26 cellular contexts compared by ENCODE assay signal in the genomic region with DNA sequence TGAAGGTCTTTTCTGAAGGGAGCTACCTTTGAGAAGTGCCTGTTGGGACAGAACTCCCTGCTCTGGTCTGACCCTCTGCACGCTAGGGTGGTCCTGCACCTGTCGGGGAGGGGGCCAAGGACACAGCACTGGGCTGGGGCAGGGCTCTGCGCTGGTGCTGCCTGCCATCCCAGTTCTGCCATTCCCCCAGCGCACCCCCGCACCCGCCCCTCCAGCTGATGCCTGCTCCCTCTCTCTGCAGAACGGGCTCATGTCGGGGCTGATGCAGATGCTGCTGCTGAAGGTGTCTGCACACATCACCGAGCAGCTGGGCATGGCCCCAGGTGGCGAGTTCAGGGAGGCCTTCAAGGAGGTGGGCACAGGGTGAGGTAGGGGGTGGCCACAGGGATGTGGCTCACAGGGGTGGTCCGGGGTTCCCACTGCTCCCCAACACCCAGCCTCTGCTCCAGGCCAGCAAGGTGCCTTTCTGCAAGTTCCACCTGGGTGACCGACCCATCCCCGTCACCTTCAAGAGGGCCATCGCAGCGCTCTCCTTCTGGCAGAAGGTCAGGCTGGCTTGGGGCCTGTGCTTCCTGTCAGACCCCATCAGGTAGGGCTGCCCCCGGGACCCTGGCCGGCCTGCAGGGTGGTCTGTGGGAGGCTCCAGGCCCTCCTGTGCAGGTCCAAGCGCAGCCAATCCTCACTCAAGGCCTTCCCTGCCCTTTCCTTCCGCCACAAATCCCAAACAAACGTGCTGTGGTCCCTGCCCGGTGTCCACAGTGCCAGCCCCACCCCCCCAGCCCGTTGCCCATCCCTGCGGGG. TPM values are rescaled to one million over a fixed set of nuclear protein-coding genes. Genes with fewer than 3 reads are reported as not detected.
A peak's percentile ranks its signal among the peaks of the same experiment; 100 is the strongest.
DNase-seq lines count a peak whose midpoint lies in the region; ATAC-seq, FAIRE-seq and TF ChIP-seq lines count a peak whose summit lies in the region.
"Had no signal": no experiment of that assay in that cellular context is flagged by ENCODE, and none has a peak within 500 bp of the region (broad histone marks: within the 10 kb centered on the region; RNA-seq: fewer than 3 reads in every experiment).

No MANE protein-coding gene starts in this region.

- no peaks in the 10 kb centered on the region for H3K9me3 Mint-ChIP-seq in activated CD4-positive, alpha-beta T cell treated with anti-CD3 and anti-CD28 coated beads, Interleukin-2, amount 10 ng/mL, durations not matched to agents 24 days and 14 days
- H3K9me3 Mint-ChIP-seq: nephron; stimulated activated memory B cell treated with anti-CD40 and anti-IgM and Interleukin-4, amounts not matched to agents 10 μg/mL and 1 μg/mL and 100 μg/mL, for 72 hours; T-cell had no signal

- H3K27me3 Mint-ChIP-seq in activated CD4-positive, alpha-beta T cell treated with anti-CD3 and anti-CD28 coated beads, Interleukin-2, amount 10 ng/mL, durations not matched to agents 24 days and 14 days: no peaks in the 10 kb centered on the region
- H3K27me3 Mint-ChIP-seq: stimulated activated memory B cell treated with anti-CD40 and anti-IgM and Interleukin-4, amounts not matched to agents 10 μg/mL and 1 μg/mL and 100 μg/mL, for 72 hours; T-cell had no signal

- POLR2A ChIA-PET in K562 (lab: Yijun Ruan, JAX): no interaction called here

- H4K20me1 ChIP-seq in K562 (replicated peaks; ENCODE audit: control insufficient read depth, insufficient read depth, low read length): no peaks in the 10 kb centered on the region; the same call in 1 of the 2 replicates

- no peak for FAIRE-seq in K562 (lab: Jason Lieb, UNC)
- FAIRE-seq: G401.6, GM18507, keratinocyte, RCC 7860 had no signal

- no peak for DNase-seq in activated CD4-positive, alpha-beta T cell treated with anti-CD3 and anti-CD28 coated beads, Interleukin-2, amount 10 ng/mL, durations not matched to agents 24 days and 14 days
- DNase-seq in activated CD4-positive, alpha-beta T cell treated with anti-CD3 and anti-CD28 coated beads, Interleukin-2, amount 50 U/mL, for 4 hours: no peak
- no peak for DNase-seq in K562 (ENCODE audit: extremely low read depth in 1 of 4, low spot score in 3 of 4)
- DNase-seq in NCI-H2196 (lab: John Stamatoyannopoulos, UW; ENCODE audit: unreplicated experiment): no peak
- DNase-seq: activated CD4-positive, alpha-beta T cell treated with anti-CD3 and anti-CD28 coated beads for 1 hour; activated naive CD4-positive, alpha-beta T cell; activated T-cell treated with anti-CD3 and anti-CD28 coated beads, Interleukin-2, amount 50 U/mL, for 48 hours; effector CD4-positive, alpha-beta T cell; glutamatergic neuron; NCI-H1092 treated with DMSO at 0.1 percent for 48 hours; NCI-H187 treated with DMSO at 0.1 percent for 48 hours; NCI-H526; SJCRH30; stimulated activated CD4-positive, alpha-beta T cell treated with anti-CD3 and anti-CD28 coated beads, Interleukin-4, amount 100 ng/mL, for 1 hour; T-cell had no signal

- peaks cover 22% of the 10 kb centered on the region for H3K79me2 ChIP-seq in K562 (ENCODE audit: control insufficient read depth, insufficient read depth, low read length)
- H3K79me2 ChIP-seq: parathyroid adenoma had no signal

- peaks cover 4 to 59% of the 10 kb centered on the region in 2 experiments; a peak in 3 of 5 replicates for H3K4me1 ChIP-seq in K562 (replicated peaks in 1 of 2; ENCODE audit: control insufficient read depth in 2 of 2, insufficient read depth in 2 of 2, low read length in 2 of 2)
- H3K4me1 ChIP-seq: parathyroid adenoma, SJCRH30 had no signal

- H3K27me3 ChIP-seq in K562 (ENCODE audit: control insufficient read depth in 2 of 2, insufficient read depth in 2 of 2, low read length in 2 of 2): no peaks in the 10 kb centered on the region
- H3K27me3 ChIP-seq: right atrium auricular region, SJCRH30 had no signal

- intact Hi-C loops in activated CD4-positive, alpha-beta T cell treated with anti-CD3 and anti-CD28 coated beads, Interleukin-2, amount 10 ng/mL, durations not matched to agents 24 days and 14 days (cut with micrococcal nuclease): no loop called here
- intact Hi-C loops in K562 (cut with micrococcal nuclease): no loop called here

- no peak overlapping the region for H2AFZ ChIP-seq in K562 (ENCODE audit: low read depth, low read length)
- H2AFZ ChIP-seq: parathyroid adenoma had no signal

- CTCF ChIA-PET in K562 (lab: Yijun Ruan, JAX; ENCODE audit: low intra/inter-chr PET ratio): no interaction called here

- peaks cover 53% of the 10 kb centered on the region; the same call in 1 of the 3 replicates for H3K36me3 ChIP-seq in K562 (ENCODE audit: control insufficient read depth, insufficient read depth, low read length)

- no TSS peak for BruUV-seq in K562 (replicated peaks; lab: Mats Ljungman, UMichigan)

- no peak for ATAC-seq in K562
- ATAC-seq: stimulated activated memory B cell treated with anti-CD40 and anti-IgM and Interleukin-4, amounts not matched to agents 10 μg/mL and 1 μg/mL and 100 μg/mL, for 72 hours; T-cell had no signal

- H3K4me3 ChIP-seq in K562: no peak overlapping the region
- H3K4me3 ChIP-seq: right atrium auricular region, SJCRH30 had no signal

- TF ChIP-seq RAD21 in K562 (CRISPR knock-in tag; conservative IDR thresholded peaks at IDR 0.05 in 1 of 2, IDR thresholded peaks at IDR 0.05 in 1 of 2): no peak

- H3K27ac ChIP-seq in K562 (ENCODE audit: extremely low read depth, low read depth, low read length): no peak overlapping the region
- H3K27ac ChIP-seq: 22Rv1, epithelial cell of prostate, HL-60, parathyroid adenoma, right atrium auricular region, SJCRH30 had no signal

- H3K9me1 ChIP-seq in K562 (ENCODE audit: control insufficient read depth, insufficient read depth, low read length): no peaks in the 10 kb centered on the region

- H3K9me3 ChIP-seq in K562 (replicated peaks; ENCODE audit: control insufficient read depth, insufficient read depth, low read depth, low read length): no peaks in the 10 kb centered on the region
- H3K9me3 ChIP-seq: right atrium auricular region, SJCRH30 had no signal

- H3K4me2 ChIP-seq in K562 (ENCODE audit: insufficient read depth, low read length): no peak overlapping the region

- H3K4me1 Mint-ChIP-seq in activated CD4-positive, alpha-beta T cell treated with anti-CD3 and anti-CD28 coated beads, Interleukin-2, amount 10 ng/mL, durations not matched to agents 24 days and 14 days: peaks cover 16% of the 10 kb centered on the region

- H3K27ac Mint-ChIP-seq in activated CD4-positive, alpha-beta T cell treated with anti-CD3 and anti-CD28 coated beads, Interleukin-2, amount 10 ng/mL, durations not matched to agents 24 days and 14 days: peak overlapping the region; percentile 20
- H3K27ac Mint-ChIP-seq: nephron; stimulated activated memory B cell treated with anti-CD40 and anti-IgM and Interleukin-4, amounts not matched to agents 10 μg/mL and 1 μg/mL and 100 μg/mL, for 72 hours; T-cell had no signal

- in situ Hi-C loops in K562 (cut with MboI): no loop called here

- WGBS in K562 (ENCODE audit: insufficient coverage, low coverage, missing lambda C conversion rate): 92% methylated on average over 4 of the region's 23 CpGs

- H3K36me3 Mint-ChIP-seq in activated CD4-positive, alpha-beta T cell treated with anti-CD3 and anti-CD28 coated beads, Interleukin-2, amount 10 ng/mL, durations not matched to agents 24 days and 14 days (ENCODE audit: low read depth): peaks cover 22% of the 10 kb centered on the region
- H3K36me3 Mint-ChIP-seq: T-cell had no signal

- no peak for TF ChIP-seq POLR2A in K562 (conservative IDR thresholded peaks at IDR 0.05)

- H3K9ac ChIP-seq in K562 (ENCODE audit: insufficient read depth in 1 of 2, low read depth in 2 of 2, low read length in 2 of 2): no peak overlapping the region; a peak in 1 of 4 replicates
- H3K9ac ChIP-seq: parathyroid adenoma had no signal

- no peak for TF ChIP-seq CTCF in K562 (IDR thresholded peaks at IDR 0.05 in 2 of 3, conservative IDR thresholded peaks at IDR 0.05 in 1 of 3; ENCODE audit: insufficient read depth in 2 of 3, low read depth in 1 of 3, low read length in 3 of 3)

- TF ChIP-seq EP300 in K562 (IDR thresholded peaks at IDR 0.05; ENCODE audit: low read length): no peak

- H3K4me3 Mint-ChIP-seq in activated CD4-positive, alpha-beta T cell treated with anti-CD3 and anti-CD28 coated beads, Interleukin-2, amount 10 ng/mL, durations not matched to agents 24 days and 14 days: no peak overlapping the region
- H3K4me3 Mint-ChIP-seq: stimulated activated memory B cell treated with anti-CD40 and anti-IgM and Interleukin-4, amounts not matched to agents 10 μg/mL and 1 μg/mL and 100 μg/mL, for 72 hours had no signal

RNA-seq across cellular contexts. Expression of a gene that starts 3.6 kb away (rescaled TPM):
- 24.0 and 25.2 TPM in 2 replicates for total RNA-seq in activated CD4-positive, alpha-beta T cell treated with anti-CD3 and anti-CD28 coated beads, Interleukin-2, amount 10 ng/mL, durations not matched to agents 24 days and 14 days
- 12.6 and 38.1 TPM in 2 replicates for total RNA-seq in K562 (2011; cell fraction: chromatin; rRNA removed; ENCODE audit: low replicate concordance)
- 37.1 and 42.4 TPM in 2 replicates for total RNA-seq in K562 (2011; cell fraction: nucleolus; rRNA removed)
- total RNA-seq in K562 (2011; cell fraction: nucleoplasm; rRNA removed): 17.2 and 22.2 TPM in 2 replicates
- total RNA-seq in K562 (2014; rRNA removed) (23.5 and 30.4 TPM in 2 replicates), K562 (2014; rRNA removed; fragmentation: Illumina TruSeq; extraction: Trizol) (0.93 and 1.8 TPM in 2 replicates), K562 (2015; rRNA removed; fragmentation: Illumina TruSeq; extraction: Trizol) (8.3 and 9.2 TPM in 2 replicates), K562 (2021) (22.6 and 24.4 TPM in 2 replicates)
- polyA plus RNA-seq in K562 (2011; rRNA removed) (9.7 and 14.9 TPM in 2 replicates), K562 (2014; fragmentation: Illumina TruSeq; extraction: Trizol) (2.2 and 11.6 TPM in 2 replicates), K562 (2014; fragmentation: Nextera tagmentation; extraction: Ambion mirVana) (under 1 TPM; 0.37 to 0.84 TPM), K562 (2014; rRNA removed) (24.3 and 24.9 TPM in 2 replicates)
- polyA plus RNA-seq in K562 (2011; cell fraction: cytosol; rRNA removed): 19.8 and 41.1 TPM in 2 replicates
- polyA plus RNA-seq in K562 (2011; cell fraction: nucleus; rRNA removed): 43.7 and 74.3 TPM in 2 replicates
- polyA plus RNA-seq in K562 (2012): 15.4 and 21.7 TPM in 2 replicates
- 3.3 and 5.5 TPM in 2 replicates for polyA minus RNA-seq in K562 (2011; rRNA and poly(A)+ RNA removed)
- 8.8 and 11.2 TPM in 2 replicates for polyA minus RNA-seq in K562 (2011; cell fraction: cytosol; rRNA and poly(A)+ RNA removed)
- polyA minus RNA-seq in K562 (2011; cell fraction: nucleus; rRNA and poly(A)+ RNA removed): 7.8 TPM in 2 replicates

RNA-seq across cellular contexts. Expression of a gene that starts 11.5 kb away (rescaled TPM):
- 94.4 and 97.4 TPM in 2 replicates for total RNA-seq in activated CD4-positive, alpha-beta T cell treated with anti-CD3 and anti-CD28 coated beads, Interleukin-2, amount 10 ng/mL, durations not matched to agents 24 days and 14 days
- total RNA-seq in K562 (2011; cell fraction: chromatin; rRNA removed; ENCODE audit: low replicate concordance): 44.8 and 168 TPM in 2 replicates
- total RNA-seq in K562 (2011; cell fraction: nucleolus; rRNA removed): 130 and 141 TPM in 2 replicates
- 69.2 and 70.6 TPM in 2 replicates for total RNA-seq in K562 (2011; cell fraction: nucleoplasm; rRNA removed)
- 41.2 and 49.8 TPM in 2 replicates for total RNA-seq in K562 (2014; rRNA removed)
- total RNA-seq in K562 (2014; rRNA removed; fragmentation: Illumina TruSeq; extraction: Trizol): 1.4 and 2.8 TPM in 2 replicates
- total RNA-seq in K562 (2015; rRNA removed; fragmentation: Illumina TruSeq; extraction: Trizol): 14.0 and 14.7 TPM in 2 replicates
- 55.3 and 59.3 TPM in 2 replicates for total RNA-seq in K562 (2021)
- polyA plus RNA-seq in K562 (2011; rRNA removed): 24.3 and 35.9 TPM in 2 replicates
- 27.7 and 49.1 TPM in 2 replicates for polyA plus RNA-seq in K562 (2011; cell fraction: cytosol; rRNA removed)
- polyA plus RNA-seq in K562 (2011; cell fraction: nucleus; rRNA removed): 268 and 323 TPM in 2 replicates
- 38.7 and 63.6 TPM in 2 replicates for polyA plus RNA-seq in K562 (2012)
- 7.7 and 20.3 TPM in 2 replicates for polyA plus RNA-seq in K562 (2014; fragmentation: Illumina TruSeq; extraction: Trizol)
- polyA plus RNA-seq in K562 (2014; fragmentation: Nextera tagmentation; extraction: Ambion mirVana): under 1 TPM; 0.08 to 0.59 TPM
- polyA plus RNA-seq in K562 (2014; rRNA removed): 62.0 and 62.9 TPM in 2 replicates
- polyA minus RNA-seq in K562 (2011; rRNA and poly(A)+ RNA removed): 4.1 and 8.2 TPM in 2 replicates
- polyA minus RNA-seq in K562 (2011; cell fraction: cytosol; rRNA and poly(A)+ RNA removed): 15.3 and 18.4 TPM in 2 replicates
- polyA minus RNA-seq in K562 (2011; cell fraction: nucleus; rRNA and poly(A)+ RNA removed): 21.8 and 25.8 TPM in 2 replicates

RNA-seq across cellular contexts. Expression of a gene that starts 26.7 kb away (rescaled TPM):
- 1.4 and 1.6 TPM in 2 replicates for total RNA-seq in activated CD4-positive, alpha-beta T cell treated with anti-CD3 and anti-CD28 coated beads, Interleukin-2, amount 10 ng/mL, durations not matched to agents 24 days and 14 days
- 2.9 and 7.9 TPM in 2 replicates for total RNA-seq in K562 (2011; cell fraction: chromatin; rRNA removed; ENCODE audit: low replicate concordance)
- total RNA-seq in K562 (2011; cell fraction: nucleolus; rRNA removed): 4.5 and 5.7 TPM in 2 replicates
- 4.0 and 4.1 TPM in 2 replicates for total RNA-seq in K562 (2011; cell fraction: nucleoplasm; rRNA removed)
- total RNA-seq in K562 (2014; rRNA removed): 0.61 and 1.0 TPM in 2 replicates
- 0.06 and 0.07 TPM in 2 replicates for total RNA-seq in K562 (2014; rRNA removed; fragmentation: Illumina TruSeq; extraction: Trizol)
- total RNA-seq in K562 (2015; rRNA removed; fragmentation: Illumina TruSeq; extraction: Trizol): 0.15 and 0.29 TPM in 2 replicates
- total RNA-seq in K562 (2021): 3.0 and 3.9 TPM in 2 replicates
- polyA plus RNA-seq in K562 (2011; rRNA removed): 1.1 and 1.7 TPM in 2 replicates
- 2.4 and 3.0 TPM in 2 replicates for polyA plus RNA-seq in K562 (2011; cell fraction: cytosol; rRNA removed)
- 7.8 and 9.9 TPM in 2 replicates for polyA plus RNA-seq in K562 (2011; cell fraction: nucleus; rRNA removed)
- 2.1 and 7.6 TPM in 2 replicates for polyA plus RNA-seq in K562 (2012)
- polyA plus RNA-seq in K562 (2014; fragmentation: Illumina TruSeq; extraction: Trizol): 0.22 and 0.72 TPM in 2 replicates
- polyA plus RNA-seq in K562 (2014; fragmentation: Nextera tagmentation; extraction: Ambion mirVana): under 1 TPM in 1 of 2 experiments, not detected in 1; 0.01 TPM
- 1.7 and 1.9 TPM in 2 replicates for polyA plus RNA-seq in K562 (2014; rRNA removed)
- polyA minus RNA-seq in K562 (2011; rRNA and poly(A)+ RNA removed): 0.24 and 0.60 TPM in 2 replicates
- polyA minus RNA-seq in K562 (2011; cell fraction: cytosol; rRNA and poly(A)+ RNA removed): 1.1 and 2.9 TPM in 2 replicates
- 1.2 and 1.7 TPM in 2 replicates for polyA minus RNA-seq in K562 (2011; cell fraction: nucleus; rRNA and poly(A)+ RNA removed)
- total RNA-seq: SJCRH30 had no signal

RNA-seq across cellular contexts. Expression of a gene that starts 47.6 kb away (rescaled TPM):
- total RNA-seq in activated CD4-positive, alpha-beta T cell treated with anti-CD3 and anti-CD28 coated beads, Interleukin-2, amount 10 ng/mL, durations not matched to agents 24 days and 14 days: 51.1 and 51.7 TPM in 2 replicates
- total RNA-seq in K562 (2011; cell fraction: chromatin; rRNA removed; ENCODE audit: low replicate concordance): 86.7 and 211 TPM in 2 replicates
- 112 and 120 TPM in 2 replicates for total RNA-seq in K562 (2011; cell fraction: nucleolus; rRNA removed)
- 93.7 and 97.5 TPM in 2 replicates for total RNA-seq in K562 (2011; cell fraction: nucleoplasm; rRNA removed)
- 23.2 and 25.1 TPM in 2 replicates for total RNA-seq in K562 (2014; rRNA removed)
- total RNA-seq in K562 (2014; rRNA removed; fragmentation: Illumina TruSeq; extraction: Trizol): 4.1 and 6.0 TPM in 2 replicates
- total RNA-seq in K562 (2015; rRNA removed; fragmentation: Illumina TruSeq; extraction: Trizol): 9.7 and 10.3 TPM in 2 replicates
- total RNA-seq in K562 (2021): 31.1 and 33.0 TPM in 2 replicates
- polyA plus RNA-seq in K562 (2011; rRNA removed): 10.1 and 17.7 TPM in 2 replicates
- polyA plus RNA-seq in K562 (2011; cell fraction: cytosol; rRNA removed): 9.3 and 11.7 TPM in 2 replicates
- 166 and 249 TPM in 2 replicates for polyA plus RNA-seq in K562 (2011; cell fraction: nucleus; rRNA removed)
- polyA plus RNA-seq in K562 (2012): 20.0 and 26.5 TPM in 2 replicates
- 9.3 and 15.1 TPM in 2 replicates for polyA plus RNA-seq in K562 (2014; fragmentation: Illumina TruSeq; extraction: Trizol)
- 1 to 10 TPM in 1 of 2 experiments, under 1 TPM in 1; 0.76 to 1.2 TPM for polyA plus RNA-seq in K562 (2014; fragmentation: Nextera tagmentation; extraction: Ambion mirVana)
- polyA plus RNA-seq in K562 (2014; rRNA removed): 26.8 and 29.9 TPM in 2 replicates
- 6.7 and 8.2 TPM in 2 replicates for polyA minus RNA-seq in K562 (2011; rRNA and poly(A)+ RNA removed)
- 13.2 and 14.6 TPM in 2 replicates for polyA minus RNA-seq in K562 (2011; cell fraction: cytosol; rRNA and poly(A)+ RNA removed)
- polyA minus RNA-seq in K562 (2011; cell fraction: nucleus; rRNA and poly(A)+ RNA removed): 31.4 and 35.8 TPM in 2 replicates

RNA-seq across cellular contexts. Expression of a gene that starts 53.9 kb away (rescaled TPM):
- 62.2 and 64.6 TPM in 2 replicates for total RNA-seq in activated CD4-positive, alpha-beta T cell treated with anti-CD3 and anti-CD28 coated beads, Interleukin-2, amount 10 ng/mL, durations not matched to agents 24 days and 14 days
- 57.0 and 254 TPM in 2 replicates for total RNA-seq in K562 (2011; cell fraction: chromatin; rRNA removed; ENCODE audit: low replicate concordance)
- 188 and 225 TPM in 2 replicates for total RNA-seq in K562 (2011; cell fraction: nucleolus; rRNA removed)
- 102 and 109 TPM in 2 replicates for total RNA-seq in K562 (2011; cell fraction: nucleoplasm; rRNA removed)
- total RNA-seq in K562 (2014; rRNA removed) (16.4 and 21.4 TPM in 2 replicates), K562 (2014; rRNA removed; fragmentation: Illumina TruSeq; extraction: Trizol) (1.2 and 2.1 TPM in 2 replicates), K562 (2015; rRNA removed; fragmentation: Illumina TruSeq; extraction: Trizol) (7.0 and 10.9 TPM in 2 replicates), K562 (2021) (37.3 and 44.2 TPM in 2 replicates)
- polyA plus RNA-seq in K562 (2011; rRNA removed) (6.5 and 18.6 TPM in 2 replicates), K562 (2014; fragmentation: Illumina TruSeq; extraction: Trizol) (6.3 and 14.4 TPM in 2 replicates), K562 (2014; fragmentation: Nextera tagmentation; extraction: Ambion mirVana) (under 1 TPM; 0.10 to 0.23 TPM), K562 (2014; rRNA removed) (29.0 and 35.7 TPM in 2 replicates)
- polyA plus RNA-seq in K562 (2011; cell fraction: cytosol; rRNA removed): 4.8 and 5.9 TPM in 2 replicates
- polyA plus RNA-seq in K562 (2011; cell fraction: nucleus; rRNA removed): 164 and 214 TPM in 2 replicates
- 34.6 and 75.5 TPM in 2 replicates for polyA plus RNA-seq in K562 (2012)
- polyA minus RNA-seq in K562 (2011; rRNA and poly(A)+ RNA removed): 4.3 and 5.1 TPM in 2 replicates
- 6.0 and 17.9 TPM in 2 replicates for polyA minus RNA-seq in K562 (2011; cell fraction: cytosol; rRNA and poly(A)+ RNA removed)
- polyA minus RNA-seq in K562 (2011; cell fraction: nucleus; rRNA and poly(A)+ RNA removed): 43.8 and 48.3 TPM in 2 replicates
